Comparison of ENCODE assay signal across 20 cellular contexts in the genomic region with DNA sequence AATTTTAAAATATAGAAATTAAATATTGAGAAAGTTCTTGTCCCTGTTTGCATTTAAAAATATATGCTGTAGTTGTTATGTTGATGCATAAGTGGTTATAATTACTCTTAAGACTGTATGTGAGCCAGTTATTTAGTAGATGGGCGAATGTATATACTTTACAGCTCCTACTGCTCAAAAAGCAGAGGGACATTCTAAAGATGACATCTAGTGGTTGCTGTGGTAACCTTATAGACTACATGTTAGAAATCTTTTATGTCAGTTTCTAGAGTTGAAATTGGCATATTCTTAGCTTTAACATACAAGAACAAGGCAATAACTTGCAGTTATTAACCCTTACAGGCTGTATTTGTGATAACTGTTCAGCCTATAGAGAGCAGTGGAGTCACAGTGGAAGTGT.
DNase-seq lines count a peak whose midpoint lies in the region; ATAC-seq and TF ChIP-seq lines count a peak whose summit lies in the region.
"Had no signal": no experiment of that assay in that cellular context is flagged by ENCODE, and none has a peak within 500 bp of the region (broad histone marks: within the 10 kb centered on the region; RNA-seq: fewer than 3 reads in every experiment).

No MANE protein-coding gene starts in this region.

- no peaks in the 10 kb centered on the region for H3K27me3 Mint-ChIP-seq in CD4-positive, alpha-beta T cell
- H3K27me3 Mint-ChIP-seq: stimulated activated naive CD8-positive, alpha-beta T cell treated with anti-CD3 and anti-CD28 coated beads, Interleukin-15, amount 100 ng/mL, for 72 hours had no signal

- H3K9me3 ChIP-seq in CD4-positive, alpha-beta T cell (ENCODE audit: control insufficient read depth, low read length), result no peaks in the 10 kb centered on the region
- H3K9me3 ChIP-seq: pancreas had no signal

- H3K4me3 ChIP-seq in dorsolateral prefrontal cortex, result no peak overlapping the region
- H3K4me3 ChIP-seq: heart left ventricle, lung, pancreas had no signal

- H3K4me3 Mint-ChIP-seq in CD4-positive, alpha-beta T cell, result no peak overlapping the region
- H3K4me3 Mint-ChIP-seq: stimulated activated naive CD8-positive, alpha-beta T cell treated with anti-CD3 and anti-CD28 coated beads, Interleukin-15, amount 100 ng/mL, for 72 hours had no signal

- H3K36me3 Mint-ChIP-seq in CD4-positive, alpha-beta T cell (ENCODE audit: low read depth), result no peaks in the 10 kb centered on the region

- TF ChIP-seq CTCF in 22Rv1 (IDR thresholded peaks at IDR 0.05), result peak; percentile 15; the same call in 1 of the 2 replicates
- peak in 47 of 56 donors; percentile 12 to 58 (median 35) for TF ChIP-seq CTCF in dorsolateral prefrontal cortex (IDR thresholded peaks at IDR 0.05 in 54 of 56, conservative IDR thresholded peaks at IDR 0.05 in 2 of 56; ENCODE audit: low read depth in 1 of 56, partially characterized antibody in 56 of 56)
- no peak for TF ChIP-seq CTCF in CD4-positive, alpha-beta T cell (IDR thresholded peaks at IDR 0.05)

- H3K27me3 ChIP-seq in dorsolateral prefrontal cortex, result peaks cover 0 to 4% (median 0%) of the 10 kb centered on the region in 45 donors
- H3K27me3 ChIP-seq in CD4-positive, alpha-beta T cell (ENCODE audit: control insufficient read depth, insufficient read depth, low read length), result no peaks in the 10 kb centered on the region

- peak; percentile 12 for DNase-seq in DMS 273 treated with DMSO at 0.1 percent for 48 hours (lab: John Stamatoyannopoulos, UW)
- DNase-seq in NCI-H82 (lab: John Stamatoyannopoulos, UW), result peak; percentile 17
- DNase-seq in dorsolateral prefrontal cortex, result no peak
- DNase-seq in SK-N-DZ (ENCODE audit: low spot score), result no peak
- DNase-seq in D341Med (ENCODE audit: low spot score), result no peak
- no peak for DNase-seq in CD4-positive, alpha-beta T cell
- DNase-seq: activated CD8-positive, alpha-beta memory T cell treated with anti-CD3 and anti-CD28 coated beads, Interleukin-2, amount 50 U/mL, for 48 hours; activated gamma-delta T cell treated with Interleukin-2 at 50 U/mL for 16 hours; amygdala; cerebellar nuclear complex; heart left ventricle; NCI-H1092 treated with DMSO at 0.1 percent for 48 hours; pancreas; stimulated activated CD4-positive, alpha-beta T cell treated with anti-CD3 and anti-CD28 coated beads, Interleukin-1b, Interleukin-23, amount 100 ng/mL, for 48 hours; stimulated activated naive CD8-positive, alpha-beta T cell treated with anti-CD3 and anti-CD28 coated beads, Interleukin-15, amount 100 ng/mL, for 72 hours; T-helper 9 cell had no signal

- intact Hi-C loops in dorsolateral prefrontal cortex (cut with DNase I), result no loop called here
- intact Hi-C loops in CD4-positive, alpha-beta T cell (cut with DNase I, micrococcal nuclease), result no loop called here

- no peaks in the 10 kb centered on the region for H3K9me3 Mint-ChIP-seq in CD4-positive, alpha-beta T cell

- no peaks in the 10 kb centered on the region for H3K4me1 Mint-ChIP-seq in CD4-positive, alpha-beta T cell (ENCODE audit: low read depth)
- H3K4me1 Mint-ChIP-seq: stimulated activated naive CD8-positive, alpha-beta T cell treated with anti-CD3 and anti-CD28 coated beads, Interleukin-15, amount 100 ng/mL, for 72 hours had no signal

- POLR2A ChIA-PET in CD4-positive, alpha-beta T cell (lab: Charles Lee), result no interaction called here

- H3K27ac ChIP-seq in 22Rv1 (no peak overlapping the region), dorsolateral prefrontal cortex (no peak overlapping the region)
- H3K27ac ChIP-seq in CD4-positive, alpha-beta T cell (ENCODE audit: low read depth, low read length), result no peak overlapping the region
- H3K27ac ChIP-seq: heart left ventricle, pancreas had no signal

- CTCF ChIA-PET in CD4-positive, alpha-beta T cell (lab: Charles Lee), result no interaction called here

- no peak overlapping the region for H3K27ac Mint-ChIP-seq in CD4-positive, alpha-beta T cell
- H3K27ac Mint-ChIP-seq: stimulated activated naive CD8-positive, alpha-beta T cell treated with anti-CD3 and anti-CD28 coated beads, Interleukin-15, amount 100 ng/mL, for 72 hours had no signal

- ATAC-seq in GM18861 (IDR thresholded peaks at IDR 0.05; ENCODE audit: unreplicated experiment), result no peak
- no peak for ATAC-seq in CD4-positive, alpha-beta T cell (ENCODE audit: poor library complexity)
- ATAC-seq: heart left ventricle; pancreas; sciatic nerve; stimulated activated naive CD8-positive, alpha-beta T cell treated with anti-CD3 and anti-CD28 coated beads, Interleukin-15, amount 100 ng/mL, for 72 hours had no signal

Comparison
In these comparisons a context has a peak if more than half of its experiments do, and no peak if none do; other contexts are left out.
1. DNase-seq: peak in DMS 273 treated with DMSO at 0.1 percent for 48 hours (single experiment) and NCI-H82 (single experiment); none in dorsolateral prefrontal cortex (0 of 10), SK-N-DZ (single experiment), D341Med (single experiment) and CD4-positive, alpha-beta T cell (0 of 10).